ENCODE assay signal across 10 cellular contexts in the genomic region with DNA sequence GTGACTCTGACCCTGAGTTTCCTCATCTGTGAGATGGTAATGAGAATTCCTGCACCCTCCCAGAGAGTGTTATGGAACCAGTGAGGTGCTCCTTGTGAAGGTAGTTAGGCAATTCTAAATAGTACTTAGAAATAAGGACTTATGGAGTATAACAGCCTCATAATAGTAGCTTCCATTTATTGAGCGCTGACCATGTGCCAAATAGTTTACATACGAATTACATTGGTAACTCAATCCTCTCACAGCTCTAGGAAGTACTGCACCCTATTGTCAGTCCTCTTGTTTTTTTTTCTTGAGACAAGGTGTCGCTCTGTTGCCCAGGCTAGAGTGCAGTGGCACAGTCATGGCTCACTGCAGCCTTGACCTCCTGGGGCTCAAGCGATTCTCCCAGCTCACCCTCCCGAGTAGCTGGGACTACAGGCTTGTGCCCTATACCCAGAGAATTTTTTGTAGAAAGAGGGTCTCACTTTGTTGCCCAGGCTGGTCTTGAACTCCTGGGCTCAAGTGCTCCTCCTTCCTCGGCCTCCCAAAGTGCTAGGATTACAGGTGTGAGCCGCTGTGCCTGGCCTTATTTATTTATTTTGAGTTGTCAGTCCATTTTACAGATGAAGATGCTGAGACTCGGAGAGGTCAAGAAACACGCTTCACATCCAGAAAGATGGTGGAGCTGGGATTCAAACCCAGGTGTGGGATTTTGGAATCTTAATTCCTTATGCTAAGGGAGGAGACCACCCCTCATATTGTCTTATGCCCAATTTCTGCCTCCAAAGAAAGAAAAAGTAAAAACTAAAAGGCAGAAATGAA. TPM values are rescaled to one million over a fixed set of nuclear protein-coding genes. Genes with fewer than 3 reads are reported as not detected.
DNase-seq lines count a peak whose midpoint lies in the region; ATAC-seq and TF ChIP-seq lines count a peak whose summit lies in the region.
"Had no signal": no experiment of that assay in that cellular context is flagged by ENCODE, and none has a peak within 500 bp of the region (broad histone marks: within the 10 kb centered on the region; RNA-seq: fewer than 3 reads in every experiment).

No MANE protein-coding gene starts in this region.

- H3K27me3 ChIP-seq in esophagus squamous epithelium (no peaks in the 10 kb centered on the region), gastrocnemius medialis (no peaks in the 10 kb centered on the region)
- H3K27me3 ChIP-seq: body of pancreas had no signal

- H3K4me1 ChIP-seq in esophagus squamous epithelium, result peaks cover 8 to 79% (median 19%) of the 10 kb centered on the region in 3 donors
- H3K4me1 ChIP-seq in gastrocnemius medialis, result peaks cover 16 to 18% of the 10 kb centered on the region in 2 donors

- TF ChIP-seq POLR2A in esophagus squamous epithelium (IDR thresholded peaks at IDR 0.05), result no peak
- no peak for TF ChIP-seq POLR2A in gastrocnemius medialis (IDR thresholded peaks at IDR 0.05)

- no peaks in the 10 kb centered on the region for H3K9me3 ChIP-seq in esophagus squamous epithelium
- H3K9me3 ChIP-seq in gastrocnemius medialis, result no peaks in the 10 kb centered on the region
- H3K9me3 ChIP-seq: body of pancreas had no signal

- in situ Hi-C loops in gastrocnemius medialis (cut with MboI; ENCODE audit: low sequenced_read_pairs in 4 of 4), result no loop called here

- DNase-seq in EH (ENCODE audit: low read depth) (peak; percentile 45), NCI-H345 treated with DMSO at 0.1 percent for 48 hours (lab: John Stamatoyannopoulos, UW; ENCODE audit: unreplicated experiment) (peak; percentile 38), esophagus squamous epithelium (lab: John Stamatoyannopoulos, UW) (no peak), gastrocnemius medialis (no peak), AG08395 (ENCODE audit: low spot score) (no peak), NCI-H226 (no peak)

- peak overlapping the region; percentile 90 to 92 (median 92) for H3K27ac ChIP-seq in esophagus squamous epithelium
- H3K27ac ChIP-seq in gastrocnemius medialis, result peak overlapping the region in 3 of 4 donors; percentile 55 to 76 (median 57)

- intact Hi-C loops in esophagus squamous epithelium (cut with DNase I), result no loop called here
- intact Hi-C loops in gastrocnemius medialis (cut with DNase I; ENCODE audit: low total_unique reads), result loop anchor here (1.0 to 5.0 kb wide), 2 partner anchors 12 to 34 kb away; no protein-coding TSS in a partner anchor

- no peak for TF ChIP-seq CTCF in esophagus squamous epithelium (IDR thresholded peaks at IDR 0.05)
- TF ChIP-seq CTCF in gastrocnemius medialis (IDR thresholded peaks at IDR 0.05 in 4 of 5, conservative IDR thresholded peaks at IDR 0.05 in 1 of 5), result no peak

- H3K36me3 ChIP-seq in esophagus squamous epithelium (peaks cover 0 to 28% (median 0%) of the 10 kb centered on the region in 3 donors), gastrocnemius medialis (no peaks in the 10 kb centered on the region)

- WGBS in esophagus squamous epithelium, 2 donors, result 33 to 39% methylated on average over 7 to 9 of the region's 9 CpGs

- H3K4me3 ChIP-seq in esophagus squamous epithelium (peak overlapping the region; percentile 12 to 67 (median 60)), gastrocnemius medialis (no peak overlapping the region)
- H3K4me3 ChIP-seq: body of pancreas had no signal

- ATAC-seq in gastrocnemius medialis (no peak), HG02938 (IDR thresholded peaks at IDR 0.05; ENCODE audit: unreplicated experiment) (no peak), HG03469 (IDR thresholded peaks at IDR 0.05; ENCODE audit: unreplicated experiment) (no peak)

RNA-seq across cellular contexts. Expression of gene TNS4, which starts 2.9 kb away (rescaled TPM):
- 100 to 1,000 TPM in 1 of 4 donors, 10 to 100 TPM in 3; 34.6 to 104 (median 71.1) TPM for total RNA-seq in esophagus squamous epithelium
- total RNA-seq in gastrocnemius medialis, result under 1 TPM in 1 of 4 donors, not detected in 3; 0.18 TPM
- total RNA-seq: body of pancreas, LHCN-M2 had no signal

RNA-seq across cellular contexts. Expression of gene IGFBP4, which starts 55.2 kb away (rescaled TPM):
- total RNA-seq in esophagus squamous epithelium (100 to 1,000 TPM in 1 of 4 donors, 10 to 100 TPM in 3; 27.1 to 154 (median 73.0) TPM), gastrocnemius medialis (10 to 100 TPM; 14.5 to 56.8 (median 36.5) TPM)

Comparison
In these comparisons a context has a peak if more than half of its experiments do, and no peak if none do; other contexts are left out.
1. DNase-seq: peak in EH (single experiment) and NCI-H345 treated with DMSO at 0.1 percent for 48 hours (single experiment); none in esophagus squamous epithelium (single experiment), gastrocnemius medialis (0 of 2), AG08395 (single experiment) and NCI-H226 (single experiment).
2. H3K4me3 ChIP-seq: peak in esophagus squamous epithelium (4 of 4); none in gastrocnemius medialis (0 of 4).
3. RNA of gene TNS4, which starts 2.9 kb away (total RNA-seq): 34.6 to 104 TPM in esophagus squamous epithelium; 0.18 TPM in gastrocnemius medialis; every median in the first group is over 10 times any median in the second.